ENCODE assay signal across 8 cellular contexts in genomic region chr5:65481171-65481575, GRCh38. TPM values are rescaled to one million over a fixed set of nuclear protein-coding genes. Genes with fewer than 3 reads are reported as not detected.
DNase-seq lines count a peak whose midpoint lies in the region; ATAC-seq, FAIRE-seq and TF ChIP-seq lines count a peak whose summit lies in the region.

No MANE protein-coding gene starts in this region.

- DNase-seq in GM12865 (ENCODE audit: low read depth): no peak
- no peak for DNase-seq in activated T-helper 1 cell treated with anti-CD3 and anti-CD28 coated beads, Interleukin-12 subunit alpha, Interleukin-12 subunit beta, Interleukin-2, Interleukin-4 antibody, amounts not matched to agents 30 ng/mL and 10 ng/mL and 1 ng/mL, durations not matched to agents 14 hours and 24 hours and 36 hours (ENCODE audit: low spot score)
- DNase-seq in keratinocyte (ENCODE audit: low read depth, low spot score): no peak
- no peak for DNase-seq in KG1 (lab: John Stamatoyannopoulos, UW)
- DNase-seq in NOMO-1 (lab: John Stamatoyannopoulos, UW; ENCODE audit: unreplicated experiment in 2 of 2): no peak
- no peak for DNase-seq in DMS79 (lab: John Stamatoyannopoulos, UW)

- H3K9me3 ChIP-seq in keratinocyte (ENCODE audit: control insufficient read depth, low read depth, low read length): no peaks in the 10 kb centered on the region
- no peaks in the 10 kb centered on the region for H3K9me3 ChIP-seq in thymus (ENCODE audit: control insufficient read depth)

- H3K4me2 ChIP-seq in keratinocyte (ENCODE audit: control insufficient read depth, extremely low read depth, insufficient read depth, low read depth, low read length): peak overlapping the region; percentile 87

- no peaks in the 10 kb centered on the region for H3K9me1 ChIP-seq in keratinocyte (ENCODE audit: control insufficient read depth, extremely low read depth, insufficient read depth, low read length)

- H3K36me3 ChIP-seq in keratinocyte (ENCODE audit: control insufficient read depth in 2 of 2, extremely low read depth in 1 of 2, insufficient read depth in 2 of 2, low read length in 2 of 2) (no peaks in the 10 kb centered on the region), thymus (ENCODE audit: control insufficient read depth, insufficient read depth) (no peaks in the 10 kb centered on the region)

- peaks cover 9% of the 10 kb centered on the region for H3K4me1 Mint-ChIP-seq in activated T-helper 1 cell treated with anti-CD3 and anti-CD28 coated beads, Interleukin-12 subunit alpha, Interleukin-12 subunit beta, Interleukin-2, Interleukin-4 antibody, amounts not matched to agents 30 ng/mL and 10 ng/mL and 1 ng/mL, durations not matched to agents 14 hours and 24 hours and 36 hours (ENCODE audit: low read depth)

- H3K27ac Mint-ChIP-seq in activated T-helper 1 cell treated with anti-CD3 and anti-CD28 coated beads, Interleukin-12 subunit alpha, Interleukin-12 subunit beta, Interleukin-2, Interleukin-4 antibody, amounts not matched to agents 30 ng/mL and 10 ng/mL and 1 ng/mL, durations not matched to agents 14 hours and 24 hours and 36 hours: peak overlapping the region; percentile 89

- no peak overlapping the region for H3K4me3 Mint-ChIP-seq in activated T-helper 1 cell treated with anti-CD3 and anti-CD28 coated beads, Interleukin-12 subunit alpha, Interleukin-12 subunit beta, Interleukin-2, Interleukin-4 antibody, amounts not matched to agents 30 ng/mL and 10 ng/mL and 1 ng/mL, durations not matched to agents 14 hours and 24 hours and 36 hours

- ATAC-seq in HG02798 (IDR thresholded peaks at IDR 0.05; ENCODE audit: poor library complexity, unreplicated experiment): peak; percentile 25

- peak overlapping the region; percentile 72 for H2AFZ ChIP-seq in keratinocyte (ENCODE audit: control insufficient read depth, low read length)

- H3K27me3 ChIP-seq in keratinocyte (ENCODE audit: control insufficient read depth, extremely low read depth, insufficient read depth, low read length): no peaks in the 10 kb centered on the region
- no peaks in the 10 kb centered on the region for H3K27me3 ChIP-seq in thymus (ENCODE audit: control insufficient read depth, insufficient read depth)

- H3K27ac ChIP-seq in keratinocyte (ENCODE audit: control insufficient read depth, insufficient read depth, low read length) (peak overlapping the region; percentile 83), thymus (ENCODE audit: low read depth) (no peak overlapping the region)

- peaks cover 4% of the 10 kb centered on the region for H3K27me3 Mint-ChIP-seq in activated T-helper 1 cell treated with anti-CD3 and anti-CD28 coated beads, Interleukin-12 subunit alpha, Interleukin-12 subunit beta, Interleukin-2, Interleukin-4 antibody, amounts not matched to agents 30 ng/mL and 10 ng/mL and 1 ng/mL, durations not matched to agents 14 hours and 24 hours and 36 hours (ENCODE audit: insufficient read depth)

- H3K4me1 ChIP-seq in keratinocyte (ENCODE audit: control insufficient read depth, extremely low read depth, insufficient read depth, low read length): peaks cover 15% of the 10 kb centered on the region
- peaks cover 3% of the 10 kb centered on the region for H3K4me1 ChIP-seq in thymus (ENCODE audit: control insufficient read depth, insufficient read depth, low read length)

- no peak for FAIRE-seq in keratinocyte (lab: Jason Lieb, UNC)

- no peaks in the 10 kb centered on the region for H3K9me3 Mint-ChIP-seq in activated T-helper 1 cell treated with anti-CD3 and anti-CD28 coated beads, Interleukin-12 subunit alpha, Interleukin-12 subunit beta, Interleukin-2, Interleukin-4 antibody, amounts not matched to agents 30 ng/mL and 10 ng/mL and 1 ng/mL, durations not matched to agents 14 hours and 24 hours and 36 hours

- no peaks in the 10 kb centered on the region for H4K20me1 ChIP-seq in keratinocyte (ENCODE audit: control insufficient read depth, extremely low read depth, insufficient read depth, low read length)

- H3K79me2 ChIP-seq in keratinocyte (ENCODE audit: control insufficient read depth, insufficient read depth, low read length): peaks cover 44% of the 10 kb centered on the region

- H3K4me3 ChIP-seq in GM12865 (ENCODE audit: low read depth, low read length) (peak overlapping the region; percentile 92), keratinocyte (ENCODE audit: control insufficient read depth in 2 of 3, extremely low read depth in 1 of 3, insufficient read depth in 2 of 3, low read depth in 1 of 3, low read length in 3 of 3) (peak overlapping the region; percentile 43 to 98 (median 97)), thymus (ENCODE audit: low read length) (peak overlapping the region; percentile 83)

- TF ChIP-seq CTCF in GM12865 (IDR thresholded peaks at IDR 0.05; ENCODE audit: insufficient read depth, low read depth, low read length, missing control alignments): no peak
- no peak for TF ChIP-seq CTCF in keratinocyte (optimal IDR thresholded peaks at IDR 0.05 in 1 of 3, IDR thresholded peaks at IDR 0.05 in 1 of 3, conservative IDR thresholded peaks at IDR 0.05 in 1 of 3; ENCODE audit: extremely low read depth in 1 of 3, insufficient read depth in 2 of 3, low read length in 3 of 3)

- under 1% methylated on average over 7 of the region's 7 CpGs for WGBS in thymus

- dilution Hi-C loops in keratinocyte (cut with MboI; ENCODE audit: extremely low pct_ligation_motif_present, low sequenced_read_pairs): no loop called here

- H3K9ac ChIP-seq in keratinocyte (ENCODE audit: control insufficient read depth, extremely low read depth, insufficient read depth, low read length): peak overlapping the region; percentile 78

- H3K36me3 Mint-ChIP-seq in activated T-helper 1 cell treated with anti-CD3 and anti-CD28 coated beads, Interleukin-12 subunit alpha, Interleukin-12 subunit beta, Interleukin-2, Interleukin-4 antibody, amounts not matched to agents 30 ng/mL and 10 ng/mL and 1 ng/mL, durations not matched to agents 14 hours and 24 hours and 36 hours (ENCODE audit: low read depth): no peaks in the 10 kb centered on the region

- intact Hi-C loops in activated T-helper 1 cell treated with anti-CD3 and anti-CD28 coated beads, Interleukin-12 subunit alpha, Interleukin-12 subunit beta, Interleukin-2, Interleukin-4 antibody, amounts not matched to agents 30 ng/mL and 10 ng/mL and 1 ng/mL, durations not matched to agents 14 hours and 24 hours and 36 hours (cut with micrococcal nuclease): loop anchor here (5.0 kb wide), 1 partner anchor 269 kb away; no protein-coding TSS in a partner anchor

RNA-seq across cellular contexts. Expression of gene ADAMTS6, which starts 0.5 kb away (rescaled TPM):
- 0.86 and 1.3 TPM in 2 replicates for total RNA-seq in activated T-helper 1 cell treated with anti-CD3 and anti-CD28 coated beads, Interleukin-12 subunit alpha, Interleukin-12 subunit beta, Interleukin-2, Interleukin-4 antibody, amounts not matched to agents 30 ng/mL and 10 ng/mL and 1 ng/mL, durations not matched to agents 14 hours and 24 hours and 36 hours
- polyA plus RNA-seq in keratinocyte (6.7 to 14.7 TPM (median 10.9 TPM) in 3 replicates), thymus (1.2 TPM)
- 0.35 TPM for polyA plus RNA-seq in keratinocyte (2011; ENCODE audit: low read depth)
- 3.0 and 4.4 TPM in 2 replicates for polyA plus RNA-seq in keratinocyte (2011; cell fraction: cytosol; rRNA removed)
- 20.0 TPM in 2 replicates for polyA plus RNA-seq in keratinocyte (2011; cell fraction: nucleus; rRNA removed)
- polyA plus RNA-seq in keratinocyte (2012; ENCODE audit: low replicate concordance): 0.11 and 8.3 TPM in 2 replicates
- polyA minus RNA-seq in keratinocyte: 20.5 to 80.1 TPM (median 34.7 TPM) in 3 replicates
- 16.1 TPM for polyA minus RNA-seq in keratinocyte (2011; cell fraction: cytosol; rRNA and poly(A)+ RNA removed)
- 26.5 and 55.1 TPM in 2 replicates for polyA minus RNA-seq in keratinocyte (2011; cell fraction: nucleus; rRNA and poly(A)+ RNA removed)
